8 cellular contexts compared by ENCODE assay signal in the genomic region with DNA sequence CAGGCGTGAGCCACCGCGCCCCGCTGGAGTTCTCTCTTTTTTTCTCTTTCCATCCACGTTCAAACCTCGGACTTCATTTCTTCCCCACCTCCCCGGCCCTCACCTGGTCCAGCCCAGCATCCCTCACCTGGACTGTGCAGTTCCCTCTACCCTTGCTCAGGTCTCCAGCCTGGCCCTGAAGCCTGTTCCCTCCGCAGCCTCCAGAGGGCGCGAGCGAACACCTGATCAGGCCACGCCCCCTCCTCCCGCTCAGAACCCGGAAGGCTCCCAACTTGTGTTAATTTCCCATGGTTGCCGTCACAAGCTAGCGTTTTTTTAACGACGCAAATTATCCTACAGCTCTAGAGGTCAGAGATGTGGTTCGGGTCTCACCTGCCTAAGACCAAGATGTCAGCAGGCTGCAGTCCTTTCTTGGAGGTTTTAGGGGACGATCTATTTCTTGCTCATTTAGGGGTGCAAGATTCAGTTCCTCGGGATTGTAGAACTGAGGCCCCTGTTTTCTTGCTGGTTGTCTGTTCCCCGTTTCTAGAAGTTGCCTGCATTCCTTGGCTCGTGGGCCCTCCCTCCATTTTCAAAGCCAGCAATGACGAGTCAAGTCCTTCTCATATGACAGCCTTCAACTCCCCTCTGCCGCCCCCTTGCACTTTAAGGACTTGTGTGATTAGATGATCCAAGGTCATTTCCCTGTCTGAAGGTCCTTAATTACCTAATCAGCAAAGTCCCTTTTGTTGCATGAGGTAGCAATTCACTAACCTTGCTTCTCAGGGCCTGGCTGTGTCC. TPM values are rescaled to one million over a fixed set of nuclear protein-coding genes. Genes with fewer than 3 reads are reported as not detected.
A peak's percentile ranks its signal among the peaks of the same experiment; 100 is the strongest.
DNase-seq lines count a peak whose midpoint lies in the region; ATAC-seq and TF ChIP-seq lines count a peak whose summit lies in the region.
"Not testable (repeated sequence)": the region's sequence is repeated elsewhere in the genome, so short reads cannot be mapped to it uniquely, and the experiment has no call there.

No MANE protein-coding gene starts in this region.

- WGBS in right lobe of liver (ENCODE audit: insufficient coverage, low coverage, low lambda C conversion rate, missing lambda C conversion rate) = 67% methylated on average over 8 of the region's 25 CpGs

- H3K4me1 Mint-ChIP-seq in type B pancreatic cell (ENCODE audit: unreplicated experiment) = not testable (repeated sequence)

- intact Hi-C loops in right lobe of liver (cut with DNase I) = not testable (repeated sequence)

- not testable (repeated sequence) for H3K27me3 ChIP-seq in right lobe of liver

- TF ChIP-seq POLR2A in right lobe of liver (IDR thresholded peaks at IDR 0.05) = not testable (repeated sequence)

- H3K4me1 ChIP-seq in right lobe of liver = not testable (repeated sequence)

- not testable (repeated sequence) for H3K27ac Mint-ChIP-seq in type B pancreatic cell

- H3K36me3 ChIP-seq in right lobe of liver = not testable (repeated sequence)

- TF ChIP-seq CTCF in right lobe of liver (IDR thresholded peaks at IDR 0.05) = peak; percentile 7 to 43 (median 38)
- peak; percentile 68 for TF ChIP-seq CTCF in type B pancreatic cell (conservative IDR thresholded peaks at IDR 0.05)

- H3K9me3 ChIP-seq in right lobe of liver = not testable (repeated sequence)

- not testable (repeated sequence) for H3K27me3 Mint-ChIP-seq in type B pancreatic cell

- not testable (repeated sequence) for H3K9me3 Mint-ChIP-seq in type B pancreatic cell

- not testable (repeated sequence) for H3K27ac ChIP-seq in right lobe of liver

- DNase-seq in T-helper 9 cell = peak; percentile 56
- peak; percentile 11 to 35 for DNase-seq in activated T-helper 1 cell treated with anti-CD3 and anti-CD28 coated beads, Interleukin-2, amount 50 U/mL, for 16 hours (ENCODE audit: low read depth in 1 of 2, low spot score in 1 of 2)
- DNase-seq in ecto neural progenitor cell (ENCODE audit: low spot score) = peak; percentile 35
- peak; percentile 53 to 69 (median 65) for DNase-seq in right lobe of liver
- DNase-seq in stimulated activated CD4-positive, alpha-beta T cell treated with anti-CD3 and anti-CD28 coated beads, Interleukin-15, amount 100 ng/mL, for 1 hour (ENCODE audit: low read depth in 1 of 2, low spot score in 1 of 2) = peak; percentile 21 to 29
- DNase-seq in type B pancreatic cell (ENCODE audit: extremely low spot score, unreplicated experiment) = not testable (repeated sequence)

- not testable (repeated sequence) for H3K4me3 ChIP-seq in right lobe of liver

- not testable (repeated sequence) for H3K4me3 Mint-ChIP-seq in type B pancreatic cell

- H3K36me3 Mint-ChIP-seq in type B pancreatic cell = not testable (repeated sequence)

- ATAC-seq in GM18498 (IDR thresholded peaks at IDR 0.05; ENCODE audit: unreplicated experiment) (peak; percentile 60), HG03571 (IDR thresholded peaks at IDR 0.05; ENCODE audit: unreplicated experiment) (peak; percentile 69), right lobe of liver (peak; percentile 96 to 100 (median 98))

RNA-seq across cellular contexts. Expression of gene LRRC37B, which starts 59.9 kb away (rescaled TPM):
- total RNA-seq in right lobe of liver (10 to 100 TPM in 1 of 6 experiments, 1 to 10 TPM in 5; 3.1 to 10.6 (median 4.1) TPM), type B pancreatic cell (ENCODE audit: low replicate concordance) (15.0 and 28.8 TPM in 2 replicates)
